11 cellular contexts compared by ENCODE assay signal in the genomic region with DNA sequence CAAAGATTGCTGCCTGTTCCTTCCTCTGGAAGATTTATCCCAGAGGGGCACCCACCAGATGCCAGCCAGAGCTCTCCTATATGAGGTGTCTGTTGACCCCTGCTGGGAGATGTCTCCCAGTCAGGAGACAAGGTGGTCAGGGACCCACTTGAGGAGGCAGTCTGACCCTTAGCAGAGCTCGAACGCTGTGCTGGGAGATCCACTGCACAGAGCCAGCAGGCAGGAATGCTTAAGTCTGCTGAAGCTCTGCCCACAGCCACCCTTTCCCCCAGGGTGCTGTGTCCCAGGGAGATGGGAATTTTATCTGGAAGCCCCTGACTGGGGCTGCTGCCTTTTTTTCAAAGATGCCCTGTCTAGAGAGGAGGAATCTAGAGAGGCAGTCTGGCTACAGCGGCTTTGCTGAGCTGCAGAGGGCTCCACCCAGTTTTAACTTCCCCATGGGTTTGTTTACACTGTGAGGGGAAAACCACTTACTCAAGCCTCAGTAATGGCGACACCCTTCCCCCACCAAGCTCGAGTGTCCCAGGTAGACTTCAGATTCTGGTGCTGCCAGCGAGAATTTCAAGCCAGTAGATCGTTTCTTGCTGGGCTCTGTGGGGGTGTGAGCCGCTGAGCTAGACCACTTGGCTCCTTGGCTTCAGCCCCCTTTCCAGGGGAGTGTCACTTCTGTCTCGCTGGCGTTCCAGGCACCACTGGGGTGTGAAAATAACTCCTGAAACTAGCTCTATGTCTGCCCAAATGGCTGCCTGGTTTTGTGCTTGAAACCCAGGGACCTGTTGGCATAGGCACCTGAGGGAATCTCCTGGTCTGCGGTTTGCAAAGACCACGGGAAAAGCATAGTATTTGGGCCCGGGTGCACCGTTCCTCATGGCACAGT. TPM values are rescaled to one million over a fixed set of nuclear protein-coding genes. Genes with fewer than 3 reads are reported as not detected.
DNase-seq lines count a peak whose midpoint lies in the region; ATAC-seq and TF ChIP-seq lines count a peak whose summit lies in the region.
"Had no signal": no experiment of that assay in that cellular context is flagged by ENCODE, and none has a peak within 500 bp of the region (broad histone marks: within the 10 kb centered on the region; RNA-seq: fewer than 3 reads in every experiment).

No MANE protein-coding gene starts in this region.

- H3K4me1 Mint-ChIP-seq in effector memory CD8-positive, alpha-beta T cell (ENCODE audit: low read depth in 2 of 2) = no peaks in the 10 kb centered on the region

- no peak overlapping the region for H3K4me3 Mint-ChIP-seq in effector memory CD8-positive, alpha-beta T cell

- ATAC-seq in GM19023 (IDR thresholded peaks at IDR 0.05; ENCODE audit: unreplicated experiment) (peak; percentile 99), HG02852 (IDR thresholded peaks at IDR 0.05; ENCODE audit: unreplicated experiment) (peak; percentile 92), lung (ENCODE audit: insufficient read depth, low FRiP score) (peak; percentile 53)
- no peak for ATAC-seq in effector memory CD8-positive, alpha-beta T cell (replicated peaks)

- H3K27ac ChIP-seq in lung (ENCODE audit: low read depth in 1 of 2, low read length in 1 of 2) (peak overlapping the region in 1 of 2 donors; percentile 39), dorsolateral prefrontal cortex (no peak overlapping the region)

- no peak for TF ChIP-seq CTCF in lung (IDR thresholded peaks at IDR 0.05; ENCODE audit: control extremely low read depth, extremely low read depth)
- no peak for TF ChIP-seq CTCF in dorsolateral prefrontal cortex (IDR thresholded peaks at IDR 0.05 in 54 of 56, conservative IDR thresholded peaks at IDR 0.05 in 2 of 56; ENCODE audit: low read depth in 1 of 56, partially characterized antibody in 56 of 56)

- H3K36me3 ChIP-seq in lung (ENCODE audit: control insufficient read depth in 2 of 2, insufficient read depth in 2 of 2, low read length in 2 of 2) = no peaks in the 10 kb centered on the region

- H3K9me3 ChIP-seq in lung (ENCODE audit: control insufficient read depth in 2 of 2, insufficient read depth in 1 of 2, low read length in 1 of 2) = no peaks in the 10 kb centered on the region

- DNase-seq in NCI-H69 (lab: John Stamatoyannopoulos, UW) (peak; percentile 44), lung (ENCODE audit: low spot score) (peak; percentile 58), dorsolateral prefrontal cortex (no peak), putamen (ENCODE audit: low spot score) (no peak)
- DNase-seq in effector memory CD8-positive, alpha-beta T cell = no peak
- no peak for DNase-seq in activated CD4-positive, alpha-beta T cell treated with anti-CD3 and anti-CD28 coated beads for 4 hours
- DNase-seq: stimulated activated naive CD4-positive, alpha-beta T cell treated with Interleukin-2 at 50 U/mL for 16 hours had no signal

- no peak overlapping the region for H3K4me3 ChIP-seq in lung
- H3K4me3 ChIP-seq in dorsolateral prefrontal cortex = no peak overlapping the region

- peaks cover 5 to 8% of the 10 kb centered on the region in 2 donors for H3K9me3 Mint-ChIP-seq in effector memory CD8-positive, alpha-beta T cell

- peaks cover 0 to 2% of the 10 kb centered on the region in 2 donors for H3K4me1 ChIP-seq in lung (ENCODE audit: control insufficient read depth in 2 of 2, insufficient read depth in 2 of 2, low read length in 2 of 2)

- H3K27me3 ChIP-seq in lung (ENCODE audit: control insufficient read depth, insufficient read depth) = no peaks in the 10 kb centered on the region
- no peaks in the 10 kb centered on the region for H3K27me3 ChIP-seq in dorsolateral prefrontal cortex

- intact Hi-C loops in dorsolateral prefrontal cortex (cut with DNase I) = no loop called here

- no peaks in the 10 kb centered on the region for H3K36me3 Mint-ChIP-seq in effector memory CD8-positive, alpha-beta T cell (ENCODE audit: insufficient read depth)

- H3K27ac Mint-ChIP-seq in effector memory CD8-positive, alpha-beta T cell = no peak overlapping the region

- 53 to 61% methylated on average over 14 of the region's 14 CpGs for WGBS in lung, 2 donors

- H3K27me3 Mint-ChIP-seq in effector memory CD8-positive, alpha-beta T cell = peaks cover 0 to 5% of the 10 kb centered on the region in 2 donors

RNA-seq across cellular contexts. Expression of a gene that starts 51.1 kb away (rescaled TPM):
- total RNA-seq in lung (not detected), dorsolateral prefrontal cortex (under 1 TPM in 1 of 120 experiments, not detected in 119; 0.50 TPM)
- polyA plus RNA-seq in lung = not detected
- total RNA-seq: NCI-H460, omental fat pad had no signal

Comparison
In these comparisons a context has a peak if more than half of its experiments do, and no peak if none do; other contexts are left out.
1. DNase-seq: peak in NCI-H69 (single experiment) and lung (single experiment); none in effector memory CD8-positive, alpha-beta T cell (0 of 3), dorsolateral prefrontal cortex (0 of 10), putamen (single experiment) and activated CD4-positive, alpha-beta T cell treated with anti-CD3 and anti-CD28 coated beads for 4 hours (0 of 2).